Comparison of ENCODE assay signal across 23 cellular contexts in the genomic region with DNA sequence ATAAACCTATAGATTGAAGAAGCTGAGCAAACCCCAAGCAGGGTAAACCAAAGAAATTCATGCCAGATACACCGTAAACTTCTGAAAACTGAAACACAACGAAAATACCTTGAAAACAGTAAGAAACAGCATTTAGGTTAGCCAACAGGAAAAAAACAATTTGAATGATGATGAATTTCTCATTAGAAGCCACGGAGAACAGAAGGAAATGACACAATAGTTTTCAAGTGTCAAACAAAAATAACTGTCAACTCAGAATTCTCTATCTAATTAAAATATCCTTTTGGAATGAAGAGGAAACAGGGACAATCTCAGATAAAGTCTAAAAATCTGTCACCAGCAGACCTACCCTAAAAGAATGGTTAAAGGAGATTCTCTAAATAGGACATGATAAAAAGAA. TPM values are rescaled to one million over a fixed set of nuclear protein-coding genes. Genes with fewer than 3 reads are reported as not detected.
"Had no signal": no experiment of that assay in that cellular context is flagged by ENCODE, and none has a peak within 500 bp of the region (broad histone marks: within the 10 kb centered on the region; RNA-seq: fewer than 3 reads in every experiment).

No MANE protein-coding gene starts in this region.

- H3K4me1 ChIP-seq: Peyer's patch, SJCRH30 had no signal

- H3K27me3 ChIP-seq: Peyer's patch, SJCRH30 had no signal

- H3K4me2 ChIP-seq: KMS-11 had no signal

- H3K36me3 ChIP-seq: Peyer's patch, SJCRH30 had no signal

- H3K27me3 Mint-ChIP-seq: IgD-negative memory B cell had no signal

- H3K4me3 ChIP-seq: K562, Peyer's patch, SJCRH30 had no signal

- FAIRE-seq: HTR-8/SVneo had no signal

- H3K36me3 Mint-ChIP-seq: IgD-negative memory B cell had no signal

- H3K9me3 ChIP-seq: SJCRH30 had no signal

- H3K27ac Mint-ChIP-seq: IgD-negative memory B cell had no signal

- H3K27ac ChIP-seq: HL-60, KMS-11, Peyer's patch, SJCRH30 had no signal

- DNase-seq: Kasumi-1, MV-4-11, NCI-H1048, NCI-H1105, NCI-H1417, NCI-H146, NCI-H1694 treated with DMSO at 0.1 percent for 48 hours, NCI-H1930, NCI-H2081, NCI-H2107, NCI-H2227 treated with DMSO at 0.1 percent for 48 hours, NCI-H524 treated with DMSO at 0.1 percent for 48 hours, NCI-H69, NCI-H774, PC-3, Peyer's patch, SHP77 treated with DMSO at 0.1 percent for 48 hours, SJCRH30 had no signal

- H3K9ac ChIP-seq: KMS-11 had no signal

- H3K4me3 Mint-ChIP-seq: IgD-negative memory B cell had no signal

RNA-seq across cellular contexts. Expression of a gene that starts 37.3 kb away (rescaled TPM):
- polyA plus RNA-seq: IgD-negative memory B cell, K562 had no signal
